20 cellular contexts compared by ENCODE assay signal in genomic region chr7:68417002-68417401, GRCh38.
DNase-seq lines count a peak whose midpoint lies in the region.
"Had no signal": no experiment of that assay in that cellular context is flagged by ENCODE, and none has a peak within 500 bp of the region (broad histone marks: within the 10 kb centered on the region; RNA-seq: fewer than 3 reads in every experiment).

No MANE protein-coding gene starts in this region.

- in situ Hi-C loops in G401 (cut with HindIII; ENCODE audit: low sequenced_read_pairs): no loop called here

- DNase-seq in putamen (ENCODE audit: low spot score) (peak; percentile 84), G401 (ENCODE audit: low spot score) (no peak)
- DNase-seq: 8988T; ACHN; AML-193; C1 segment of cervical spinal cord; Caco-2; Calu3; CD4-positive, alpha-beta memory T cell; CD4-positive, alpha-beta T cell; CD4-positive, CD25-positive, alpha-beta regulatory T cell; CD8-positive, alpha-beta memory T cell; CD8-positive, alpha-beta T cell; COR-L47; DMS 273 treated with DMSO at 0.1 percent for 48 hours; DMS153; DMS79; DMS79 treated with DMSO at 0.1 percent for 48 hours; DND-41; EL had no signal
